In the genomic region with DNA sequence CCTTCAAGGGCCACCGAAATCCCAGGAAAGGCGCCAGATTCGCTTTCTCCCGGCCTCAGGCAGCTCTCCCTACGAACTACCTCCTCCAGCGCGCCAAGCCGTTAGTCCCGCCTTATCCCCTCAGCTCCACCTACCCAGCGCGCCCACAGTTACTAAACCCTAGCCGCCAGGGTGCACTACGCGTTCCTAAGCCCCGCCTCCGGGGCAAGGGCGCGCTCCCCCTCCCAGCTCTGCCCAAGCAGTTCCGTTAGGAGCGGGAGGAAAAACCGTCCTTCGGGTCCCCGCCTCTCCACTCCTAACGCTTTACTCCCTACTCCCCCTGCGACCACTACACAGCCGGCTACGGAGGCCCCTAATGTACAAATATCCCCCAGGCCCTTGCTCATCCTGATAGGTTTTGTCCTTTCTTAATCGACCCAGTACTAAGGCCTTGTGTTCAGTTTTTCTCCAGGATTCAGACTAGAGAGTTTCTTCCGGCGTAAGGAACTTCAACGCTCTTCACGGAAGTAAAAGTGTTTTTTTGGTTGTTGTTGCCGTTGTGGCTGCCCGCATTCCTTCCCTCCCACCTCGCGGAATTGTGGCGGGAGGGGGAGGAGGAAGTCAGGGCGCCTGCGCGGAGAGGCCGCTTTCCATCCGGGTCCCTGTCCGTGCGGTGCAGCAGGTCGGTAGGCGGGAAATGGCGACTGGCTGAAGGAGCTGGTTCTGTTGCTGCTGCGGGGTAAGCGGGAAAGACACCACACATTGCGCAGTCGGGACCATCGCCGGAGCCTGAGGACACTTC, we compare ENCODE assay signal across 8 cellular contexts. TPM values are rescaled to one million over a fixed set of nuclear protein-coding genes. Genes with fewer than 3 reads are reported as not detected.
DNase-seq lines count a peak whose midpoint lies in the region; TF ChIP-seq lines count a peak whose summit lies in the region.

A gene (plus strand): TSS at position 655 of the 781 bp plus-strand sequence. CDS start 31,386 bp downstream, outside the sequence.

- TF ChIP-seq CTCF in GM06990 (IDR thresholded peaks at IDR 0.05; ENCODE audit: insufficient read depth, low read length, poor library complexity, severe bottlenecking) (peak; percentile 38), HFF-Myc (IDR thresholded peaks at IDR 0.05; ENCODE audit: low read depth, low read length, missing control alignments) (peak; percentile 34), subcutaneous adipose tissue (IDR thresholded peaks at IDR 0.05; ENCODE audit: low read depth) (no peak)

- peaks cover 0 to 2% of the 10 kb centered on the region in 2 donors for H3K4me1 ChIP-seq in neuronal stem cell (ENCODE audit: control insufficient read depth in 2 of 2, insufficient read depth in 1 of 2, low read depth in 1 of 2, low read length in 2 of 2)

- no peak within 1 kb of the TSS for H3K4ac ChIP-seq in neuronal stem cell (ENCODE audit: low read length)

- H2BK12ac ChIP-seq in neuronal stem cell (ENCODE audit: low read length) = no peak within 1 kb of the TSS

- no CpG with 5 or more reads among the region's 53 CpGs for WGBS in neuronal stem cell (ENCODE audit: extremely low coverage in 2 of 2, insufficient read length in 2 of 2, insufficient replicate concordance in 1 of 2), 2 donors

- in situ Hi-C loops in SK-MEL-5 (cut with HindIII; ENCODE audit: low pct_unique_long_range_greater_than_20kb, low sequenced_read_pairs) = no loop called here

- DNase-seq in GM06990 (ENCODE audit: extremely low read depth, insufficient read length) (peak; percentile 94), HFF-Myc (ENCODE audit: extremely low read depth, low read depth) (peak; percentile 96), MV-4-11 (lab: John Stamatoyannopoulos, UW) (peak; percentile 97), SK-MEL-5 (ENCODE audit: low read depth, low spot score) (peak; percentile 99), foreskin melanocyte (peak; percentile 99), neuronal stem cell (ENCODE audit: low spot score) (peak; percentile 97)
- peak; percentile 95 for DNase-seq in activated naive CD4-positive, alpha-beta T cell treated with Interleukin-2 at 50 U/mL for 16 hours

- H3K27ac ChIP-seq in neuronal stem cell (replicated peaks; ENCODE audit: low read length) = peak within 1 kb of the TSS; percentile 97

- no peaks in the 10 kb centered on the region for H3K9me3 ChIP-seq in neuronal stem cell (replicated peaks in 1 of 2; ENCODE audit: control insufficient read depth in 2 of 2, insufficient read depth in 1 of 2, low read depth in 1 of 2, low read length in 2 of 2)

- H3K23ac ChIP-seq in neuronal stem cell (ENCODE audit: low read depth, low read length, poor library complexity) = peak within 1 kb of the TSS; percentile 31

- H2BK5ac ChIP-seq in neuronal stem cell (ENCODE audit: low read length) = no peak within 1 kb of the TSS

- peak within 1 kb of the TSS; percentile 99 for H3K4me3 ChIP-seq in GM06990 (replicated peaks; ENCODE audit: low read depth, low read length)
- H3K4me3 ChIP-seq in HFF-Myc (replicated peaks; ENCODE audit: low read depth, low read length) = peak within 1 kb of the TSS; percentile 99
- H3K4me3 ChIP-seq in neuronal stem cell (ENCODE audit: low read length in 2 of 2) = peak within 1 kb of the TSS; percentile 91 to 94

- peak within 1 kb of the TSS; percentile 52 for H3K4me2 ChIP-seq in neuronal stem cell (ENCODE audit: insufficient read depth, low read length, poor library complexity, severe bottlenecking)

- H2AK5ac ChIP-seq in neuronal stem cell (ENCODE audit: low read depth, low read length) = peak within 1 kb of the TSS; percentile 33

- peak within 1 kb of the TSS; percentile 13 for H2BK120ac ChIP-seq in neuronal stem cell (ENCODE audit: low read depth, low read length)

- H3K14ac ChIP-seq in neuronal stem cell (ENCODE audit: low read length) = no peak within 1 kb of the TSS

- no peaks in the 10 kb centered on the region for H3K36me3 ChIP-seq in GM06990 (ENCODE audit: control insufficient read depth, insufficient read depth, low read length)
- H3K36me3 ChIP-seq in neuronal stem cell (replicated peaks in 1 of 2; ENCODE audit: control insufficient read depth in 2 of 2, insufficient read depth in 2 of 2, low read length in 2 of 2) = peaks cover 3 to 16% of the 10 kb centered on the region in 2 donors

- H3K79me1 ChIP-seq in neuronal stem cell (ENCODE audit: low read depth, low read length) = peaks cover 4% of the 10 kb centered on the region

- H3K9ac ChIP-seq in neuronal stem cell (ENCODE audit: low read depth, low read length, poor library complexity) = peak within 1 kb of the TSS; percentile 98

- peak within 1 kb of the TSS; percentile 98 for H3K18ac ChIP-seq in neuronal stem cell (ENCODE audit: low read length)

- no peak within 1 kb of the TSS for H4K91ac ChIP-seq in neuronal stem cell (ENCODE audit: low read depth, low read length, poor library complexity)

- H2AFZ ChIP-seq in neuronal stem cell (ENCODE audit: low read length) = peak within 1 kb of the TSS; percentile 94

- no peak within 1 kb of the TSS for H4K8ac ChIP-seq in neuronal stem cell (ENCODE audit: low read depth, low read length)

- no peak within 1 kb of the TSS for H2BK15ac ChIP-seq in neuronal stem cell (ENCODE audit: low read length)

- H3K27me3 ChIP-seq in GM06990 (replicated peaks; ENCODE audit: control insufficient read depth, insufficient read depth, low read length) (no peaks in the 10 kb centered on the region), neuronal stem cell (ENCODE audit: control insufficient read depth in 3 of 3, insufficient read depth in 3 of 3, low read depth in 1 of 3, low read length in 3 of 3) (no peaks in the 10 kb centered on the region)

RNA-seq across cellular contexts. Expression of the gene that starts here (rescaled TPM):
- 56.2 and 56.6 TPM in 2 replicates for total RNA-seq in SK-MEL-5 (2014; rRNA removed; shearing (Covaris generic))
- 11.5 and 16.3 TPM in 2 replicates for polyA plus RNA-seq in SK-MEL-5 (2015; cell fraction: cytosol; rRNA removed)
- 31.8 and 36.9 TPM in 2 replicates for polyA plus RNA-seq in SK-MEL-5 (2015; cell fraction: nucleus; rRNA removed)
- polyA plus RNA-seq in neuronal stem cell (2013, experiment 1 of 2) = 65.5 TPM
- polyA plus RNA-seq in neuronal stem cell (2013, experiment 2 of 2) = 73.7 TPM
- total RNA-seq in subcutaneous adipose tissue = 10 to 100 TPM; 47.4 to 72.4 (median 54.3) TPM

Comparison
In these comparisons a context has a peak if more than half of its experiments do, and no peak if none do; other contexts are left out.
1. Peak in every context shown above with its lines: DNase-seq, H3K4me3 ChIP-seq and H3K27ac ChIP-seq.